Comparison of ENCODE assay signal across 1 cellular context in the genomic region with DNA sequence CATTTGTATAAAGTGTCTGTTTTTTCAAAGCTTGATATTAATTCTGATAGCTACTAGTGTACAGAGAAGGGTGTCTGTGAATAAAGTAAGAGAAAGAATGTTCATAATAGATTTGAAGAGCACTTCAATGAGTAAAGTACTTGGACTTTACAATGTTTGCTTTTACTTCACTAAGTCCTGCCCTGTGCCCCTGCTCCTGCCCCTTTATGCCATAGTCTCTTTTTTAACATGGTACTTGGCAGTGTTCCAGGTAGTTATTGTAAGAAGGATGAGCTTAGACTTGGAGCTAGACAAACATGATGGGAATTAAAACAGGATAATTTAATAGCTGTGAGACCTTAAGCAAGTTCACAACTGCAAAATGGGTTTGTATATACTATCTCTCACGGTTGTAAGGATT.
TF ChIP-seq lines count a peak whose summit lies in the region.

No MANE protein-coding gene starts in this region.

TF ChIP-seq in SK-N-SH treated with all-trans-retinoic acid at 6 μM for 48 hours, 23 proteins besides CTCF, POLR2A, EP300 and RAD21 (continued from another document):
- TF ChIP-seq ESRRG (CRISPR knock-in tag; IDR thresholded peaks at IDR 0.05) (no peak), GLIS3 (CRISPR knock-in tag; IDR thresholded peaks at IDR 0.05) (no peak), ZNF565 (CRISPR knock-in tag; conservative IDR thresholded peaks at IDR 0.05; ENCODE audit: low read depth) (no peak), PATZ1 (CRISPR knock-in tag; IDR thresholded peaks at IDR 0.05; ENCODE audit: borderline replicate concordance) (no peak), PPARA (CRISPR knock-in tag; IDR thresholded peaks at IDR 0.05; ENCODE audit: borderline replicate concordance) (no peak)
